In genomic region chr4:169652535-169652934, GRCh38 we compare ENCODE assay signal across 16 cellular contexts. TPM values are rescaled to one million over a fixed set of nuclear protein-coding genes. Genes with fewer than 3 reads are reported as not detected.
DNase-seq lines count a peak whose midpoint lies in the region; ATAC-seq and TF ChIP-seq lines count a peak whose summit lies in the region.
"Had no signal": no experiment of that assay in that cellular context is flagged by ENCODE, and none has a peak within 500 bp of the region (broad histone marks: within the 10 kb centered on the region; RNA-seq: fewer than 3 reads in every experiment).

No MANE protein-coding gene starts in this region.

- H3K9me3 Mint-ChIP-seq in activated CD8-positive, alpha-beta T cell treated with anti-CD3 and anti-CD28 coated beads for 36 hours: no peaks in the 10 kb centered on the region
- no peaks in the 10 kb centered on the region for H3K9me3 Mint-ChIP-seq in activated CD8-positive, alpha-beta T cell treated with anti-CD3 and anti-CD28 coated beads, Interleukin-2, amount 10 ng/mL, durations not matched to agents 7 days and 5 days (ENCODE audit: insufficient read depth)
- H3K9me3 Mint-ChIP-seq in natural killer cell treated with Interleukin-12 subunit alpha and Interleukin-12 subunit beta and Interleukin-15 and Interleukin-18, amount 100 ng/mL, for 72 hours: no peaks in the 10 kb centered on the region
- no peaks in the 10 kb centered on the region for H3K9me3 Mint-ChIP-seq in natural killer cell
- no peaks in the 10 kb centered on the region for H3K9me3 Mint-ChIP-seq in activated T-helper 17 cell treated with anti-CD3 and anti-CD28 coated beads, Interleukin-2, amount 50 U/mL, for 72 hours
- H3K9me3 Mint-ChIP-seq in stimulated activated effector memory CD8-positive, alpha-beta T cell treated with anti-CD3 and anti-CD28 coated beads, Interleukin-12 subunit alpha, Interleukin-12 subunit beta, amount 100 ng/mL, for 72 hours: no peaks in the 10 kb centered on the region
- H3K9me3 Mint-ChIP-seq: CD4-positive, CD25-positive, alpha-beta regulatory T cell had no signal

- CTCF ChIA-PET in activated CD8-positive, alpha-beta T cell treated with anti-CD3 and anti-CD28 coated beads for 36 hours (lab: Charles Lee): interaction anchor here (1.1 kb wide), 1 partner anchor 39 kb away, joined by 3 read pairs; no protein-coding TSS in a partner anchor
- CTCF ChIA-PET in activated CD8-positive, alpha-beta T cell treated with anti-CD3 and anti-CD28 coated beads, Interleukin-2, amount 10 ng/mL, durations not matched to agents 7 days and 5 days (lab: Charles Lee): interaction anchor here (0.8 kb wide), 1 partner anchor 33 kb away, joined by 3 read pairs; the partner anchor contains the start of gene CLCN3

- H3K4me3 Mint-ChIP-seq in activated CD8-positive, alpha-beta T cell treated with anti-CD3 and anti-CD28 coated beads for 36 hours: no peak overlapping the region
- no peak overlapping the region for H3K4me3 Mint-ChIP-seq in activated CD8-positive, alpha-beta T cell treated with anti-CD3 and anti-CD28 coated beads, Interleukin-2, amount 10 ng/mL, durations not matched to agents 7 days and 5 days
- H3K4me3 Mint-ChIP-seq in natural killer cell treated with Interleukin-12 subunit alpha and Interleukin-12 subunit beta and Interleukin-15 and Interleukin-18, amount 100 ng/mL, for 72 hours: no peak overlapping the region
- H3K4me3 Mint-ChIP-seq in natural killer cell: no peak overlapping the region
- H3K4me3 Mint-ChIP-seq in activated T-helper 17 cell treated with anti-CD3 and anti-CD28 coated beads, Interleukin-2, amount 50 U/mL, for 72 hours: no peak overlapping the region
- H3K4me3 Mint-ChIP-seq in stimulated activated effector memory CD8-positive, alpha-beta T cell treated with anti-CD3 and anti-CD28 coated beads, Interleukin-12 subunit alpha, Interleukin-12 subunit beta, amount 100 ng/mL, for 72 hours: no peak overlapping the region
- H3K4me3 Mint-ChIP-seq: CD4-positive, CD25-positive, alpha-beta regulatory T cell had no signal

- no peaks in the 10 kb centered on the region for H3K27me3 Mint-ChIP-seq in activated CD8-positive, alpha-beta T cell treated with anti-CD3 and anti-CD28 coated beads for 36 hours
- H3K27me3 Mint-ChIP-seq in activated CD8-positive, alpha-beta T cell treated with anti-CD3 and anti-CD28 coated beads, Interleukin-2, amount 10 ng/mL, durations not matched to agents 7 days and 5 days (ENCODE audit: low read depth): no peaks in the 10 kb centered on the region
- no peaks in the 10 kb centered on the region for H3K27me3 Mint-ChIP-seq in natural killer cell treated with Interleukin-12 subunit alpha and Interleukin-12 subunit beta and Interleukin-15 and Interleukin-18, amount 100 ng/mL, for 72 hours
- no peaks in the 10 kb centered on the region for H3K27me3 Mint-ChIP-seq in natural killer cell (ENCODE audit: low read depth in 2 of 2)
- no peaks in the 10 kb centered on the region for H3K27me3 Mint-ChIP-seq in activated T-helper 17 cell treated with anti-CD3 and anti-CD28 coated beads, Interleukin-2, amount 50 U/mL, for 72 hours
- H3K27me3 Mint-ChIP-seq: CD4-positive, CD25-positive, alpha-beta regulatory T cell had no signal

- no peaks in the 10 kb centered on the region for H3K27me3 ChIP-seq in foreskin keratinocyte
- H3K27me3 ChIP-seq: BLaER1 treated with 17β-estradiol and CSF1 and Interleukin-3, amounts not matched to agents 10 nM and 100 nM had no signal

- no peak overlapping the region for H3K27ac Mint-ChIP-seq in activated CD8-positive, alpha-beta T cell treated with anti-CD3 and anti-CD28 coated beads for 36 hours
- no peak overlapping the region for H3K27ac Mint-ChIP-seq in activated CD8-positive, alpha-beta T cell treated with anti-CD3 and anti-CD28 coated beads, Interleukin-2, amount 10 ng/mL, durations not matched to agents 7 days and 5 days
- H3K27ac Mint-ChIP-seq in natural killer cell treated with Interleukin-12 subunit alpha and Interleukin-12 subunit beta and Interleukin-15 and Interleukin-18, amount 100 ng/mL, for 72 hours: peak overlapping the region in 1 of 2 donors; percentile 27
- no peak overlapping the region for H3K27ac Mint-ChIP-seq in natural killer cell
- no peak overlapping the region for H3K27ac Mint-ChIP-seq in activated T-helper 17 cell treated with anti-CD3 and anti-CD28 coated beads, Interleukin-2, amount 50 U/mL, for 72 hours
- H3K27ac Mint-ChIP-seq in stimulated activated effector memory CD8-positive, alpha-beta T cell treated with anti-CD3 and anti-CD28 coated beads, Interleukin-12 subunit alpha, Interleukin-12 subunit beta, amount 100 ng/mL, for 72 hours: no peak overlapping the region
- H3K27ac Mint-ChIP-seq: CD4-positive, CD25-positive, alpha-beta regulatory T cell had no signal

- no peak for DNase-seq in activated CD8-positive, alpha-beta T cell treated with anti-CD3 and anti-CD28 coated beads for 36 hours
- no peak for DNase-seq in activated CD8-positive, alpha-beta T cell treated with anti-CD3 and anti-CD28 coated beads, Interleukin-2, amount 10 ng/mL, durations not matched to agents 7 days and 5 days
- no peak for DNase-seq in natural killer cell treated with Interleukin-12 subunit alpha and Interleukin-12 subunit beta and Interleukin-15 and Interleukin-18, amount 100 ng/mL, for 72 hours (ENCODE audit: low spot score)
- DNase-seq in natural killer cell (no peak), foreskin keratinocyte (no peak)
- no peak for DNase-seq in stimulated activated effector memory CD8-positive, alpha-beta T cell treated with anti-CD3 and anti-CD28 coated beads, Interleukin-12 subunit alpha, Interleukin-12 subunit beta, amount 100 ng/mL, for 72 hours (ENCODE audit: low spot score in 2 of 2)
- DNase-seq: 8988T; Calu3; CD4-positive, CD25-positive, alpha-beta regulatory T cell; DMS79; GM23248 had no signal

- H3K36me3 Mint-ChIP-seq in activated CD8-positive, alpha-beta T cell treated with anti-CD3 and anti-CD28 coated beads for 36 hours (ENCODE audit: low read depth): peaks cover 7% of the 10 kb centered on the region
- H3K36me3 Mint-ChIP-seq in activated CD8-positive, alpha-beta T cell treated with anti-CD3 and anti-CD28 coated beads, Interleukin-2, amount 10 ng/mL, durations not matched to agents 7 days and 5 days (ENCODE audit: low read depth): peaks cover 4% of the 10 kb centered on the region
- H3K36me3 Mint-ChIP-seq in natural killer cell treated with Interleukin-12 subunit alpha and Interleukin-12 subunit beta and Interleukin-15 and Interleukin-18, amount 100 ng/mL, for 72 hours: no peaks in the 10 kb centered on the region
- H3K36me3 Mint-ChIP-seq in natural killer cell: no peaks in the 10 kb centered on the region
- peaks cover 21% of the 10 kb centered on the region for H3K36me3 Mint-ChIP-seq in activated T-helper 17 cell treated with anti-CD3 and anti-CD28 coated beads, Interleukin-2, amount 50 U/mL, for 72 hours (ENCODE audit: low read depth)
- H3K36me3 Mint-ChIP-seq in stimulated activated effector memory CD8-positive, alpha-beta T cell treated with anti-CD3 and anti-CD28 coated beads, Interleukin-12 subunit alpha, Interleukin-12 subunit beta, amount 100 ng/mL, for 72 hours: no peaks in the 10 kb centered on the region

- H3K4me1 Mint-ChIP-seq in activated CD8-positive, alpha-beta T cell treated with anti-CD3 and anti-CD28 coated beads for 36 hours (ENCODE audit: low read depth): peaks cover 27% of the 10 kb centered on the region
- peaks cover 2% of the 10 kb centered on the region for H3K4me1 Mint-ChIP-seq in activated CD8-positive, alpha-beta T cell treated with anti-CD3 and anti-CD28 coated beads, Interleukin-2, amount 10 ng/mL, durations not matched to agents 7 days and 5 days (ENCODE audit: low read depth)
- peaks cover 8 to 17% of the 10 kb centered on the region in 2 donors for H3K4me1 Mint-ChIP-seq in natural killer cell treated with Interleukin-12 subunit alpha and Interleukin-12 subunit beta and Interleukin-15 and Interleukin-18, amount 100 ng/mL, for 72 hours (ENCODE audit: low read depth in 2 of 2)
- peaks cover 26 to 28% of the 10 kb centered on the region in 2 donors for H3K4me1 Mint-ChIP-seq in natural killer cell
- H3K4me1 Mint-ChIP-seq in activated T-helper 17 cell treated with anti-CD3 and anti-CD28 coated beads, Interleukin-2, amount 50 U/mL, for 72 hours: peaks cover 21% of the 10 kb centered on the region
- H3K4me1 Mint-ChIP-seq in stimulated activated effector memory CD8-positive, alpha-beta T cell treated with anti-CD3 and anti-CD28 coated beads, Interleukin-12 subunit alpha, Interleukin-12 subunit beta, amount 100 ng/mL, for 72 hours: peaks cover 23% of the 10 kb centered on the region

- no peak for TF ChIP-seq CTCF in activated CD8-positive, alpha-beta T cell treated with anti-CD3 and anti-CD28 coated beads for 36 hours (IDR thresholded peaks at IDR 0.05)
- TF ChIP-seq CTCF in natural killer cell (IDR thresholded peaks at IDR 0.05) (no peak), foreskin keratinocyte (conservative IDR thresholded peaks at IDR 0.05) (no peak)

- POLR2A ChIA-PET in activated CD8-positive, alpha-beta T cell treated with anti-CD3 and anti-CD28 coated beads for 36 hours (lab: Charles Lee): interaction anchor here (0.7 kb wide), 1 partner anchor 40 kb away, joined by 3 read pairs; the partner anchor contains the start of gene NEK1
- POLR2A ChIA-PET in activated CD8-positive, alpha-beta T cell treated with anti-CD3 and anti-CD28 coated beads, Interleukin-2, amount 10 ng/mL, durations not matched to agents 7 days and 5 days (lab: Charles Lee): no interaction called here

- intact Hi-C loops in activated CD8-positive, alpha-beta T cell treated with anti-CD3 and anti-CD28 coated beads for 36 hours (cut with micrococcal nuclease): no loop called here
- intact Hi-C loops in natural killer cell (cut with micrococcal nuclease): no loop called here

- no peaks in the 10 kb centered on the region for H3K4me1 ChIP-seq in foreskin keratinocyte
- H3K4me1 ChIP-seq: BLaER1 treated with 17β-estradiol and CSF1 and Interleukin-3, amounts not matched to agents 10 nM and 100 nM had no signal

- ATAC-seq in activated CD8-positive, alpha-beta T cell treated with anti-CD3 and anti-CD28 coated beads for 36 hours: peak; percentile 39
- ATAC-seq in activated CD8-positive, alpha-beta T cell treated with anti-CD3 and anti-CD28 coated beads, Interleukin-2, amount 10 ng/mL, durations not matched to agents 7 days and 5 days: no peak
- peak; percentile 56 to 59 for ATAC-seq in natural killer cell treated with Interleukin-12 subunit alpha and Interleukin-12 subunit beta and Interleukin-15 and Interleukin-18, amount 100 ng/mL, for 72 hours
- ATAC-seq in natural killer cell (no peak), GM18517 (IDR thresholded peaks at IDR 0.05; ENCODE audit: unreplicated experiment) (no peak), foreskin keratinocyte (no peak)
- peak; percentile 68 for ATAC-seq in activated T-helper 17 cell treated with anti-CD3 and anti-CD28 coated beads, Interleukin-2, amount 50 U/mL, for 72 hours (replicated peaks)
- peak; percentile 50 for ATAC-seq in stimulated activated effector memory CD8-positive, alpha-beta T cell treated with anti-CD3 and anti-CD28 coated beads, Interleukin-12 subunit alpha, Interleukin-12 subunit beta, amount 100 ng/mL, for 72 hours
- ATAC-seq: HCT116 had no signal

- H3K27ac ChIP-seq in foreskin keratinocyte: no peak overlapping the region
- H3K27ac ChIP-seq: BLaER1 treated with 17β-estradiol and CSF1 and Interleukin-3, amounts not matched to agents 10 nM and 100 nM; GM23248; HL-60 had no signal

RNA-seq across cellular contexts. Expression of gene CLCN3, which starts 32.2 kb away (rescaled TPM):
- total RNA-seq in activated CD8-positive, alpha-beta T cell treated with anti-CD3 and anti-CD28 coated beads for 36 hours: 10 to 100 TPM; 18.5 to 21.6 TPM
- total RNA-seq in activated CD8-positive, alpha-beta T cell treated with anti-CD3 and anti-CD28 coated beads, Interleukin-2, amount 10 ng/mL, durations not matched to agents 7 days and 5 days: 10 to 100 TPM; 23.4 to 25.2 TPM
- 10 to 100 TPM; 21.8 to 24.9 TPM for total RNA-seq in natural killer cell treated with Interleukin-12 subunit alpha and Interleukin-12 subunit beta and Interleukin-15 and Interleukin-18, amount 100 ng/mL, for 72 hours
- 10 to 100 TPM; 20.7 to 26.0 (median 21.0) TPM for total RNA-seq in natural killer cell
- total RNA-seq in activated T-helper 17 cell treated with anti-CD3 and anti-CD28 coated beads, Interleukin-2, amount 50 U/mL, for 72 hours: 10 to 100 TPM; 22.2 to 25.2 TPM
- 21.3 and 24.5 TPM in 2 replicates for total RNA-seq in foreskin keratinocyte
- 4.8 and 5.4 TPM in 2 replicates for polyA plus RNA-seq in foreskin keratinocyte

RNA-seq across cellular contexts. Expression of gene NEK1, which starts 40.2 kb away (rescaled TPM):
- 10 to 100 TPM; 12.0 to 13.6 TPM for total RNA-seq in activated CD8-positive, alpha-beta T cell treated with anti-CD3 and anti-CD28 coated beads for 36 hours
- total RNA-seq in activated CD8-positive, alpha-beta T cell treated with anti-CD3 and anti-CD28 coated beads, Interleukin-2, amount 10 ng/mL, durations not matched to agents 7 days and 5 days: 10 to 100 TPM; 15.7 to 16.7 TPM
- total RNA-seq in natural killer cell treated with Interleukin-12 subunit alpha and Interleukin-12 subunit beta and Interleukin-15 and Interleukin-18, amount 100 ng/mL, for 72 hours: 10 to 100 TPM in 1 of 2 donors, 1 to 10 TPM in 1; 9.8 to 20.6 TPM
- total RNA-seq in natural killer cell (10 to 100 TPM; 16.4 to 24.9 (median 19.0) TPM), foreskin keratinocyte (10.3 and 11.1 TPM in 2 replicates)
- total RNA-seq in activated T-helper 17 cell treated with anti-CD3 and anti-CD28 coated beads, Interleukin-2, amount 50 U/mL, for 72 hours: 10 to 100 TPM; 10.4 to 13.8 TPM
- polyA plus RNA-seq in foreskin keratinocyte: 3.4 and 3.7 TPM in 2 replicates

Comparison
In these comparisons a context has a peak if more than half of its experiments do, and no peak if none do; other contexts are left out.
1. ATAC-seq: peak in activated CD8-positive, alpha-beta T cell treated with anti-CD3 and anti-CD28 coated beads for 36 hours (single experiment), natural killer cell treated with Interleukin-12 subunit alpha and Interleukin-12 subunit beta and Interleukin-15 and Interleukin-18, amount 100 ng/mL, for 72 hours (2 of 2), activated T-helper 17 cell treated with anti-CD3 and anti-CD28 coated beads, Interleukin-2, amount 50 U/mL, for 72 hours (single experiment) and stimulated activated effector memory CD8-positive, alpha-beta T cell treated with anti-CD3 and anti-CD28 coated beads, Interleukin-12 subunit alpha, Interleukin-12 subunit beta, amount 100 ng/mL, for 72 hours (single experiment); none in activated CD8-positive, alpha-beta T cell treated with anti-CD3 and anti-CD28 coated beads, Interleukin-2, amount 10 ng/mL, durations not matched to agents 7 days and 5 days (single experiment), natural killer cell (0 of 3), GM18517 (single experiment) and foreskin keratinocyte (single experiment).